17 cellular contexts compared by ENCODE assay signal in the genomic region with DNA sequence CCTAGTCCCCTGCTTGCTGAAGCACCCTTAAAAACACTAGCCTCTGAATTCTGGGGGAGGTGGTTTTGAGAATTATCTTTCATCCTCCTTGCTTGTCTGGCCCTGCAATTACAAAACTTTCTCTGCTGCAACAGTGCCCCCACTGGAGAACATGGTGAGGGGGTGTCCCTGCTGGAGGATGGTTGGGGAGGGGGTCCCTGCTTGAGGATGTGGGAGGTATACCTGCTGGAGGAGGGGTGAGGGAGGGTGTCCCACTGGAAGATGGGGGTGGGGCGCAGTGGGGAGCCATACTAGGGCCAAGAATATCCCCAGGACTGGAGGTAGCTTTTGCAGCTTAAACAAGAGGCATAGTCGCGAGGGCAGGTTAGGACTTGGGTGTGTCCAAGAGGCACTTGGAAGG. TPM values are rescaled to one million over a fixed set of nuclear protein-coding genes. Genes with fewer than 3 reads are reported as not detected.
DNase-seq lines count a peak whose midpoint lies in the region; ATAC-seq and TF ChIP-seq lines count a peak whose summit lies in the region.
"Had no signal": no experiment of that assay in that cellular context is flagged by ENCODE, and none has a peak within 500 bp of the region (broad histone marks: within the 10 kb centered on the region; RNA-seq: fewer than 3 reads in every experiment).

No MANE protein-coding gene starts in this region.

- TF ChIP-seq CTCF in Calu3 (IDR thresholded peaks at IDR 0.05; ENCODE audit: unreplicated experiment) = peak; percentile 35
- TF ChIP-seq CTCF in HEK293 (tag by site-specific recombination; IDR thresholded peaks at IDR 0.05) = peak; percentile 60
- peak; percentile 26 for TF ChIP-seq CTCF in astrocyte of the cerebellum (IDR thresholded peaks at IDR 0.05; ENCODE audit: low read depth, low read length, missing control alignments)
- TF ChIP-seq CTCF in nephron (IDR thresholded peaks at IDR 0.05; ENCODE audit: unreplicated experiment in 3 of 3) = no peak

- POLR2A ChIA-PET in HEK293 (lab: Yijun Ruan, JAX) = no interaction called here

- no peak overlapping the region for H3K4me3 Mint-ChIP-seq in Calu3 (ENCODE audit: low read depth, unreplicated experiment)
- H3K4me3 Mint-ChIP-seq in nephron = peak overlapping the region in 1 of 3 experiments; percentile 5
- H3K4me3 Mint-ChIP-seq: activated naive CD8-positive, alpha-beta T cell; naive thymus-derived CD4-positive, alpha-beta T cell had no signal

- H3K36me3 Mint-ChIP-seq in Calu3 (ENCODE audit: insufficient read depth, unreplicated experiment) (peaks cover 25% of the 10 kb centered on the region), nephron (ENCODE audit: low read depth) (no peaks in the 10 kb centered on the region)

- in situ Hi-C loops in astrocyte of the cerebellum (cut with HindIII; ENCODE audit: low sequenced_read_pairs) = no loop called here

- no TSS peak for BruUV-seq in Calu3 (replicated peaks; lab: Mats Ljungman, UMichigan)

- DNase-seq in Calu3 = no peak
- no peak for DNase-seq in astrocyte of the cerebellum (ENCODE audit: low read depth)
- DNase-seq in hypothalamus (lab: John Stamatoyannopoulos, UW) = no peak
- no peak for DNase-seq in NCI-H1436 (lab: John Stamatoyannopoulos, UW)
- no peak for DNase-seq in pons (ENCODE audit: low spot score)
- DNase-seq: activated CD8-positive, alpha-beta memory T cell treated with anti-CD3 and anti-CD28 coated beads, Interleukin-2, amount 50 U/mL, for 4 hours; dermis blood vessel endothelial cell; left cardiac atrium; NCI-H1417 treated with DMSO at 0.1 percent for 48 hours; NCI-H524; SHP77 treated with DMSO at 0.1 percent for 48 hours had no signal

- peaks cover 4% of the 10 kb centered on the region for H3K27me3 Mint-ChIP-seq in Calu3 (ENCODE audit: unreplicated experiment)
- no peaks in the 10 kb centered on the region for H3K27me3 Mint-ChIP-seq in nephron (ENCODE audit: low read depth)
- H3K27me3 Mint-ChIP-seq: activated naive CD8-positive, alpha-beta T cell had no signal

- CTCF ChIA-PET in Calu3 (lab: Charles Lee) = no interaction called here
- CTCF ChIA-PET in HEK293 (lab: Yijun Ruan, JAX) = interaction anchor here (0.7 kb wide), 2 partner anchors 20 to 262 kb away, joined by 3 read pairs; no protein-coding TSS in a partner anchor

- ATAC-seq in HG03175 (IDR thresholded peaks at IDR 0.05; ENCODE audit: unreplicated experiment) = no peak
- ATAC-seq: left cardiac atrium; naive thymus-derived CD4-positive, alpha-beta T cell had no signal

- no peaks in the 10 kb centered on the region for H3K9me3 ChIP-seq in HEK293 (ENCODE audit: control insufficient read depth, insufficient read depth, low read depth, low read length)
- H3K9me3 ChIP-seq: suprapubic skin had no signal

- intact Hi-C loops in Calu3 (cut with micrococcal nuclease; ENCODE audit: unreplicated experiment) = no loop called here

- H3K27ac Mint-ChIP-seq in Calu3 (ENCODE audit: unreplicated experiment) (no peak overlapping the region), nephron (peak overlapping the region in 2 of 3 experiments; percentile 78 to 89)
- H3K27ac Mint-ChIP-seq: activated naive CD8-positive, alpha-beta T cell; naive thymus-derived CD4-positive, alpha-beta T cell had no signal

- no peak overlapping the region for H3K27ac ChIP-seq in HEK293 (ENCODE audit: extremely low read depth, low read depth, low read length)

- H3K9me3 Mint-ChIP-seq in Calu3 (ENCODE audit: low read depth, unreplicated experiment) = no peaks in the 10 kb centered on the region
- H3K9me3 Mint-ChIP-seq in nephron = no peaks in the 10 kb centered on the region

- H3K4me3 ChIP-seq in HEK293 (ENCODE audit: low read depth, low read length) = no peak overlapping the region
- H3K4me3 ChIP-seq in astrocyte of the cerebellum (ENCODE audit: low read depth, low read length) = no peak overlapping the region
- H3K4me3 ChIP-seq: suprapubic skin had no signal

- H3K4me1 Mint-ChIP-seq in Calu3 (ENCODE audit: low read depth, unreplicated experiment) (peaks cover 29% of the 10 kb centered on the region), nephron (peaks cover 53% of the 10 kb centered on the region)

- H3K36me3 ChIP-seq in HEK293 (ENCODE audit: control insufficient read depth in 2 of 2, insufficient read depth in 1 of 2, low read length in 2 of 2) = peaks cover 0 to 2% of the 10 kb centered on the region in 2 experiments; a peak in 1 of 3 replicates

- no peaks in the 10 kb centered on the region for H3K4me1 ChIP-seq in HEK293 (ENCODE audit: control insufficient read depth, insufficient read depth, low read length)

TF ChIP-seq in HEK293, 187 proteins besides CTCF, POLR2A, EP300 and RAD21:
- TF ChIP-seq EGR2 (tag by site-specific recombination; IDR thresholded peaks at IDR 0.05; ENCODE audit: low read depth) = peak; percentile 55
- TF ChIP-seq, protein P1, sequence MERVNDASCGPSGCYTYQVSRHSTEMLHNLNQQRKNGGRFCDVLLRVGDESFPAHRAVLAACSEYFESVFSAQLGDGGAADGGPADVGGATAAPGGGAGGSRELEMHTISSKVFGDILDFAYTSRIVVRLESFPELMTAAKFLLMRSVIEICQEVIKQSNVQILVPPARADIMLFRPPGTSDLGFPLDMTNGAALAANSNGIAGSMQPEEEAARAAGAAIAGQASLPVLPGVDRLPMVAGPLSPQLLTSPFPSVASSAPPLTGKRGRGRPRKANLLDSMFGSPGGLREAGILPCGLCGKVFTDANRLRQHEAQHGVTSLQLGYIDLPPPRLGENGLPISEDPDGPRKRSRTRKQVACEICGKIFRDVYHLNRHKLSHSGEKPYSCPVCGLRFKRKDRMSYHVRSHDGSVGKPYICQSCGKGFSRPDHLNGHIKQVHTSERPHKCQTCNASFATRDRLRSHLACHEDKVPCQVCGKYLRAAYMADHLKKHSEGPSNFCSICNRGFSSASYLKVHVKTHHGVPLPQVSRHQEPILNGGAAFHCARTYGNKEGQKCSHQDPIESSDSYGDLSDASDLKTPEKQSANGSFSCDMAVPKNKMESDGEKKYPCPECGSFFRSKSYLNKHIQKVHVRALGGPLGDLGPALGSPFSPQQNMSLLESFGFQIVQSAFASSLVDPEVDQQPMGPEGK (tag by site-specific recombination; IDR thresholded peaks at IDR 0.05) = 0 out of 2 replicates have a peak, but pooled peaks have one; percentile 36
- peak; percentile 51 for TF ChIP-seq ZFHX2 (tag by site-specific recombination; conservative IDR thresholded peaks at IDR 0.05)
- TF ChIP-seq KLF8 (tag by site-specific recombination; IDR thresholded peaks at IDR 0.05) = no peak
- no peak for TF ChIP-seq ZNF112 (tag by site-specific recombination; IDR thresholded peaks at IDR 0.05)
- 0 out of 2 replicates have a peak, but pooled peaks have one; percentile 30 for TF ChIP-seq GLIS2 (tag by site-specific recombination; IDR thresholded peaks at IDR 0.05)
- TF ChIP-seq ZNF292 (tag by site-specific recombination; IDR thresholded peaks at IDR 0.05; ENCODE audit: borderline replicate concordance, low read depth) = no peak

RNA-seq across cellular contexts. Expression of a gene that starts 3.2 kb away (rescaled TPM):
- 44.2 and 57.9 TPM in 2 replicates for total RNA-seq in Calu3 (2022)

RNA-seq across cellular contexts. Expression of a gene that starts 18.6 kb away (rescaled TPM):
- not detected in 2 replicates for total RNA-seq in Calu3 (2022)

RNA-seq across cellular contexts. Expression of a gene that starts 20.2 kb away (rescaled TPM):
- 0.87 TPM in 1 of 2 replicates, not detected in the other for total RNA-seq in Calu3 (2022)

RNA-seq across cellular contexts. Expression of a gene that starts 37.8 kb away (rescaled TPM):
- 237 and 246 TPM in 2 replicates for total RNA-seq in Calu3 (2022)

RNA-seq across cellular contexts. Expression of a gene that starts 41.0 kb away (rescaled TPM):
- 164 and 180 TPM in 2 replicates for total RNA-seq in Calu3 (2022)

Comparison
In these comparisons a context has a peak if more than half of its experiments do, and no peak if none do; other contexts are left out.
1. CTCF ChIP-seq: peak in Calu3 (single experiment), HEK293 (single experiment) and astrocyte of the cerebellum (single experiment); none in nephron (0 of 3).